In genomic region chr16:83577201-83577600, GRCh38 we compare ENCODE assay signal across 21 cellular contexts.
"Had no signal": no experiment of that assay in that cellular context is flagged by ENCODE, and none has a peak within 500 bp of the region (broad histone marks: within the 10 kb centered on the region; RNA-seq: fewer than 3 reads in every experiment).

No MANE protein-coding gene starts in this region.

- H3K9me3 Mint-ChIP-seq: natural killer cell had no signal

- H3K27ac Mint-ChIP-seq: mesothelial cell of epicardium; naive B cell; natural killer cell; nephron progenitor cell; neural progenitor cell; stimulated activated effector memory CD8-positive, alpha-beta T cell treated with anti-CD3 and anti-CD28 coated beads, Interleukin-12 subunit alpha, Interleukin-12 subunit beta, amount 100 ng/mL, for 72 hours; stimulated activated naive CD8-positive, alpha-beta T cell treated with anti-CD3 and anti-CD28 coated beads, Interleukin-15, amount 100 ng/mL, for 72 hours had no signal

- H3K27me3 Mint-ChIP-seq: stimulated activated naive CD8-positive, alpha-beta T cell treated with anti-CD3 and anti-CD28 coated beads, Interleukin-15, amount 100 ng/mL, for 72 hours had no signal

- H3K4me1 Mint-ChIP-seq: mesothelial cell of epicardium; naive B cell; natural killer cell; stimulated activated effector memory CD8-positive, alpha-beta T cell treated with anti-CD3 and anti-CD28 coated beads, Interleukin-12 subunit alpha, Interleukin-12 subunit beta, amount 100 ng/mL, for 72 hours; stimulated activated naive CD8-positive, alpha-beta T cell treated with anti-CD3 and anti-CD28 coated beads, Interleukin-15, amount 100 ng/mL, for 72 hours had no signal

- H3K4me3 Mint-ChIP-seq: mesothelial cell of epicardium; naive B cell; natural killer cell; nephron progenitor cell; neural progenitor cell; stimulated activated effector memory CD8-positive, alpha-beta T cell treated with anti-CD3 and anti-CD28 coated beads, Interleukin-12 subunit alpha, Interleukin-12 subunit beta, amount 100 ng/mL, for 72 hours; stimulated activated naive CD8-positive, alpha-beta T cell treated with anti-CD3 and anti-CD28 coated beads, Interleukin-15, amount 100 ng/mL, for 72 hours had no signal

- ATAC-seq: left colon; natural killer cell; psoas muscle; right lobe of liver; stimulated activated effector memory CD8-positive, alpha-beta T cell treated with anti-CD3 and anti-CD28 coated beads, Interleukin-12 subunit alpha, Interleukin-12 subunit beta, amount 100 ng/mL, for 72 hours; stimulated activated naive CD8-positive, alpha-beta T cell treated with anti-CD3 and anti-CD28 coated beads, Interleukin-15, amount 100 ng/mL, for 72 hours had no signal

- DNase-seq: hippocampal formation; kidney; left colon; left ventricle myocardium inferior; mesendoderm; naive B cell; natural killer cell; nephron progenitor cell; occipital lobe; psoas muscle; right lobe of liver; small intestine; spleen; stimulated activated CD4-positive, alpha-beta T cell treated with anti-CD3 and anti-CD28 coated beads, Interleukin-4, amount 100 ng/mL, for 24 hours; stimulated activated naive CD4-positive, alpha-beta T cell treated with Interleukin-2 at 50 U/mL for 16 hours; stimulated activated naive CD8-positive, alpha-beta T cell treated with anti-CD3 and anti-CD28 coated beads, Interleukin-15, amount 100 ng/mL, for 72 hours; substantia nigra; upper lobe of left lung had no signal

- H3K36me3 Mint-ChIP-seq: mesothelial cell of epicardium; naive B cell; natural killer cell; neural progenitor cell; stimulated activated effector memory CD8-positive, alpha-beta T cell treated with anti-CD3 and anti-CD28 coated beads, Interleukin-12 subunit alpha, Interleukin-12 subunit beta, amount 100 ng/mL, for 72 hours had no signal
